ENCODE assay signal across 8 cellular contexts in the genomic region with DNA sequence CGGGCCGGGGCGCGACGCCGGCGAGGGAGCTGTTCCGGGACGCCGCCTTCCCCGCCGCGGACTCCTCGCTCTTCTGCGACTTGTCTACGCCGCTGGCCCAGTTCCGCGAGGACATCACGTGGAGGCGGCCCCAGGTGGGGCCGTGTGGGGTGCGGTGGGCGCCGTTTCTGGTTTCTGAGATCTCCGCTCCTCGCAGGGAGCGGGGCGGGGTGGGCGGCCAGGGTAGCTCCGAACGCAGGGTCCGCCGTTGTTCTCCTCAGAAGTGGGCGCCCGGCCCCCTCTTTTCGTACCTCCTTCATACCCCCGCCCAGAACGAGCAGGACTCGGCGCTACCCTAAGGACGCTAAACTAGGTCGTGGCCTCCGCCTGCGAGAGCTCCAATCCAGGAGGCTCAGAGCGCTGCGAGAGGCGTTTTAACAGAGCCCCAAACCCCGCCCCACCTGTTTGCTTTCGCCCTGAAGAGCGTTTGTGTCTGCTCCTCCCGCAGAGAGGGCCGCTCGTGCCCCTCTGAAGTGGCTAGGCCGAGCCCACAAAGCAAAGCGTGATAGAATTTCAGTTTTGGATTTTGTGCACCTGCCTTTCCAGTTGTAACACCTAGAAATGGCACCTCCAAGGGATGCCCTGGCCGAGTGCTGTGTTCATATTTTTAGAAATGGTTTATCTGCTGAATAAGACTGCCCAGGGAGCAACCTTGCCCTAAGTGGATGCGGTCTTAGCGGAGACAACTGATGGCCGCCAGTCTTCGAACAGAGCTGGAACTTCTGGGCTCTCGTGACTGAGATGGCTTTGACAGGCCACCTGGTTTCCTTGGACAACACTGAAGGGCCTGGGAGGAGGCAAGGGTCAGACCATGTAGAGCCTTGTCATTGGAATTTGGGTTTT. TPM values are rescaled to one million over a fixed set of nuclear protein-coding genes. Genes with fewer than 3 reads are reported as not detected.
DNase-seq lines count a peak whose midpoint lies in the region; ATAC-seq and TF ChIP-seq lines count a peak whose summit lies in the region.

No MANE protein-coding gene starts in this region.

- peak overlapping the region; percentile 71 for H3K4me3 ChIP-seq in NB4 (ENCODE audit: low read depth, low read length)
- peak overlapping the region; percentile 60 to 100 (median 97) for H3K4me3 ChIP-seq in dorsolateral prefrontal cortex
- H3K4me3 ChIP-seq in mononuclear cell (ENCODE audit: low read length) = peak overlapping the region; percentile 81
- peak overlapping the region; percentile 69 to 89 (median 89) for H3K4me3 ChIP-seq in thyroid gland (replicated peaks in 1 of 3)

- H3K36me3 ChIP-seq in thyroid gland = peaks cover 3 to 13% of the 10 kb centered on the region in 2 donors

- ATAC-seq in GM21390 (IDR thresholded peaks at IDR 0.05; ENCODE audit: unreplicated experiment) = peak; percentile 3

- H3K27ac ChIP-seq in dorsolateral prefrontal cortex (peak overlapping the region in 53 of 59 donors; percentile 14 to 99 (median 96)), thyroid gland (peak overlapping the region in 2 of 3 donors; percentile 89 to 95)

- intact Hi-C loops in dorsolateral prefrontal cortex (cut with DNase I) = loop anchor here (1.0 to 5.0 kb wide), 4 partner anchors 18 to 245 kb away; partner anchors contain the start of genes DUSP28 (in 1 of the 2) and RNPEPL1 (in 1 of the 2)
- intact Hi-C loops in thyroid gland (cut with DNase I) = no loop called here

- H3K27me3 ChIP-seq in dorsolateral prefrontal cortex (no peaks in the 10 kb centered on the region), mononuclear cell (ENCODE audit: insufficient read depth, low read length) (no peaks in the 10 kb centered on the region), thyroid gland (no peaks in the 10 kb centered on the region)

- TF ChIP-seq POLR2A in NB4 (IDR thresholded peaks at IDR 0.05; ENCODE audit: extremely low read depth, insufficient read length) (no peak), thyroid gland (IDR thresholded peaks at IDR 0.05) (no peak)

- WGBS in thyroid gland, 2 donors = 6 to 18% methylated on average over 9 to 17 of the region's 62 CpGs

- no peak for TF ChIP-seq CTCF in NB4 (IDR thresholded peaks at IDR 0.05; ENCODE audit: low read depth, low read length)
- peak in 1 of 56 donors; percentile 7 for TF ChIP-seq CTCF in dorsolateral prefrontal cortex (IDR thresholded peaks at IDR 0.05 in 54 of 56, conservative IDR thresholded peaks at IDR 0.05 in 2 of 56; ENCODE audit: low read depth in 1 of 56, partially characterized antibody in 56 of 56)
- TF ChIP-seq CTCF in thyroid gland (IDR thresholded peaks at IDR 0.05) = no peak

- H3K9me3 ChIP-seq in mononuclear cell (ENCODE audit: low read depth, low read length) = no peaks in the 10 kb centered on the region
- no peaks in the 10 kb centered on the region for H3K9me3 ChIP-seq in thyroid gland

- DNase-seq in CD1c-positive myeloid dendritic cell (ENCODE audit: extremely low spot score) (peak; percentile 25), NB4 (ENCODE audit: low read depth) (peak; percentile 65), dorsolateral prefrontal cortex (peak in 4 of 10 donors; percentile 13 to 43 (median 34)), thyroid gland (peak; percentile 45 to 59), LoVo (ENCODE audit: low spot score) (no peak)
- DNase-seq in activated CD4-positive, alpha-beta T cell treated with anti-CD3 and anti-CD28 coated beads for 1 hour = peak; percentile 34

- H3K4me1 ChIP-seq in mononuclear cell (ENCODE audit: insufficient read depth, low read length) (peaks cover 49% of the 10 kb centered on the region), thyroid gland (peaks cover 26 to 32% of the 10 kb centered on the region in 2 donors)

RNA-seq across cellular contexts. Expression of gene CAPN10, which starts 0.6 kb away (rescaled TPM):
- 10 to 100 TPM; 25.6 to 70.0 (median 40.7) TPM for total RNA-seq in dorsolateral prefrontal cortex
- total RNA-seq in mononuclear cell = 18.2 TPM
- total RNA-seq in thyroid gland = 10 to 100 TPM; 19.3 to 25.3 (median 21.7) TPM

RNA-seq across cellular contexts. Expression of gene RNPEPL1, which starts 18.9 kb away (rescaled TPM):
- 10 to 100 TPM; 16.7 to 49.1 (median 26.4) TPM for total RNA-seq in dorsolateral prefrontal cortex
- 41.1 TPM for total RNA-seq in mononuclear cell
- total RNA-seq in thyroid gland = 10 to 100 TPM; 20.0 to 45.5 (median 37.3) TPM

RNA-seq across cellular contexts. Expression of gene DUSP28, which starts 27.0 kb away (rescaled TPM):
- 10 to 100 TPM in 56 of 120 experiments, 1 to 10 TPM in 64; 5.5 to 19.0 (median 9.5) TPM for total RNA-seq in dorsolateral prefrontal cortex
- total RNA-seq in mononuclear cell = 12.1 TPM
- 10 to 100 TPM in 1 of 4 donors, 1 to 10 TPM in 3; 6.6 to 12.5 (median 9.2) TPM for total RNA-seq in thyroid gland

RNA-seq across cellular contexts. Expression of gene ANKMY1, which starts 29.4 kb away (rescaled TPM):
- total RNA-seq in dorsolateral prefrontal cortex (10 to 100 TPM; 14.0 to 42.7 (median 25.5) TPM), mononuclear cell (24.1 TPM), thyroid gland (10 to 100 TPM; 17.4 to 24.7 (median 21.0) TPM)

RNA-seq across cellular contexts. Expression of gene GPR35, which starts 38.1 kb away (rescaled TPM):
- total RNA-seq in dorsolateral prefrontal cortex (10 to 100 TPM in 4 of 120 experiments, 1 to 10 TPM in 116; 1.7 to 14.3 (median 4.9) TPM), mononuclear cell (40.8 TPM), thyroid gland (1 to 10 TPM in 2 of 4 donors, under 1 TPM in 2; 0.29 to 1.7 (median 1.0) TPM)
